Comparison of ENCODE assay signal across 8 cellular contexts in the genomic region with DNA sequence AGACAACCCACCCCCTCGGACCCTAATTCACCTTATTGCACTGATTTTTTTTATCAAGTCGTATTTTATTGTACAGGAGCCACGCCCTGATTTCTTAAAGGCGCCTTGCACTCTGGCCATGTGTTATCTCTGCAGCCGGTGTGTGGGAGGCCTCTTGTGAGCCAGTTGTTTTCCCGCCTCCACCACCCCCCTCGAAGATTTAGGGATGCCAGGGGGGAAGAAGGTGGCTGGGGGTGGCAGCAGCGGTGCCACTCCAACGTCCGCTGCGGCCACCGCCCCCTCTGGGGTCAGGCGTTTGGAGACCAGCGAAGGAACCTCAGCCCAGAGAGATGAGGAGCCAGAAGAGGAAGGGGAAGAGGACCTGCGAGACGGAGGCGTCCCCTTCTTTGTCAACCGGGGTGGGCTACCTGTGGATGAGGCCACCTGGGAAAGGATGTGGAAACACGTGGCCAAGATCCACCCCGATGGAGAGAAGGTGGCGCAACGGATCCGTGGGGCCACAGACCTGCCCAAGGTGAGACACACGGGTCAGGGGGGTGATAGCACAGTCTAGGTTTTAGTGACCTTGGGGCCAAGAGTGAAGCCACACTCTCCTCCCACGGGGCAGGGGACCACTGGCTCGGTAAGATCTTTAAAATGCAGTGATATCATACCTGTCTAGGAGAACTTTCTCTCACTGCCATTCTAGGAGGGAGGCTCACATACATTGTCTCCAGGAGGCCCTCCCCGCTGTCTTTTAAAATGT. TPM values are rescaled to one million over a fixed set of nuclear protein-coding genes. Genes with fewer than 3 reads are reported as not detected.
DNase-seq lines count a peak whose midpoint lies in the region; ATAC-seq, FAIRE-seq and TF ChIP-seq lines count a peak whose summit lies in the region.

No MANE protein-coding gene starts in this region.

- H3K4me1 ChIP-seq in cardiac muscle cell (ENCODE audit: low read depth): peaks cover 11% of the 10 kb centered on the region
- H3K4me1 ChIP-seq in prostate gland (replicated peaks): no peaks in the 10 kb centered on the region

- FAIRE-seq in D721Med (lab: Jason Lieb, UNC): no peak

- H3K36me3 ChIP-seq in cardiac muscle cell: no peaks in the 10 kb centered on the region
- no peaks in the 10 kb centered on the region for H3K36me3 ChIP-seq in prostate gland

- H3K4me3 ChIP-seq in WI38 (ENCODE audit: low read depth, low read length) (peak overlapping the region; percentile 68), cardiac muscle cell (peak overlapping the region; percentile 55), prostate gland (peak overlapping the region; percentile 59 to 63)

- no peak for TF ChIP-seq POLR2A in prostate gland (IDR thresholded peaks at IDR 0.05)

- intact Hi-C loops in prostate gland (cut with DNase I): no loop called here

- DNase-seq in D721Med (ENCODE audit: insufficient read length, low spot score): peak; percentile 50
- DNase-seq in cardiac muscle cell (ENCODE audit: low read depth in 1 of 2, low spot score in 1 of 2): no peak
- peak; percentile 2 for DNase-seq in prostate gland (ENCODE audit: low spot score)
- DNase-seq in NCI-H2081 treated with DMSO at 0.1 percent for 48 hours (lab: John Stamatoyannopoulos, UW): no peak
- DNase-seq in HK-2 (ENCODE audit: unreplicated experiment): no peak

- no peak for TF ChIP-seq CTCF in D721Med (IDR thresholded peaks at IDR 0.05; ENCODE audit: insufficient read depth, missing control alignments)
- TF ChIP-seq CTCF in WI38 (IDR thresholded peaks at IDR 0.05; ENCODE audit: low read depth, low read length): no peak
- no peak for TF ChIP-seq CTCF in cardiac muscle cell (IDR thresholded peaks at IDR 0.05; ENCODE audit: low read depth, low read length)
- TF ChIP-seq CTCF in prostate gland (IDR thresholded peaks at IDR 0.05): no peak

- no peak for ATAC-seq in GM21526 (IDR thresholded peaks at IDR 0.05; ENCODE audit: low FRiP score, unreplicated experiment)
- ATAC-seq in GM18519 (IDR thresholded peaks at IDR 0.05; ENCODE audit: low FRiP score, unreplicated experiment): no peak

- 56% methylated on average over 27 of the region's 27 CpGs for WGBS in prostate gland

- H3K27me3 ChIP-seq in cardiac muscle cell (peaks cover 16% of the 10 kb centered on the region), prostate gland (replicated peaks; ENCODE audit: insufficient read depth) (no peaks in the 10 kb centered on the region)

- H3K9me3 ChIP-seq in cardiac muscle cell (ENCODE audit: low read depth) (no peaks in the 10 kb centered on the region), prostate gland (no peaks in the 10 kb centered on the region)

- H3K27ac ChIP-seq in cardiac muscle cell (no peak overlapping the region), prostate gland (peak overlapping the region in 1 of 2 donors; percentile 44)

RNA-seq across cellular contexts. Expression of a gene that starts 1.5 kb away (rescaled TPM):
- total RNA-seq in cardiac muscle cell (27.7 and 41.0 TPM in 2 replicates), prostate gland (10 to 100 TPM in 1 of 2 donors, 1 to 10 TPM in 1; 2.1 to 19.8 TPM)
- polyA plus RNA-seq in cardiac muscle cell: 22.1 and 31.8 TPM in 2 replicates

RNA-seq across cellular contexts. Expression of a gene that starts 49.9 kb away (rescaled TPM):
- 26.8 and 39.4 TPM in 2 replicates for total RNA-seq in cardiac muscle cell
- polyA plus RNA-seq in cardiac muscle cell: 29.4 and 35.8 TPM in 2 replicates
- 10 to 100 TPM; 10.3 to 58.8 TPM for total RNA-seq in prostate gland

Comparison
In these comparisons a context has a peak if more than half of its experiments do, and no peak if none do; other contexts are left out.
1. DNase-seq: peak in D721Med (single experiment) and prostate gland (single experiment); none in cardiac muscle cell (0 of 2), NCI-H2081 treated with DMSO at 0.1 percent for 48 hours (single experiment) and HK-2 (single experiment).
2. Peak in every context shown above with its lines, with median percentiles within 50 percentile points of each other: H3K4me3 ChIP-seq.